1 cellular context compared by ENCODE assay signal in the genomic region with DNA sequence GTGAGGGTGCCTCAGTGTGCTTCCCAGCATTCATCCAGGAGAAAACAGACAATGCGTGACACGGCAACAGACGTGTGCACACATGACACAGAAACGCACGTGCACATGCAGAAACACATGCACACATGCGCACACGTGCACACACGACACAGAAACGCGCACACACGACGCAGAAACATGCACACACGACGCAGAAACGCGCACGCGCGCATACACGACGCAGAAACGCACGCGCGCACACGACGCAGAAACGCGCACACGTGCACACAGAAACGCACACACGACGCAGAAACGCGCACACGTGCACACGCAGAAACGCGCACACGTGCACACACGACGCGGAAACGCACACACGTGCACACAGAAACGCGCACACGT.
A peak's percentile ranks its signal among the peaks of the same experiment; 100 is the strongest.
TF ChIP-seq lines count a peak whose summit lies in the region.

No MANE protein-coding gene starts in this region.

TF ChIP-seq in HEK293, 187 proteins besides CTCF, POLR2A, EP300 and RAD21 (continued from another document):
- TF ChIP-seq, protein P1, sequence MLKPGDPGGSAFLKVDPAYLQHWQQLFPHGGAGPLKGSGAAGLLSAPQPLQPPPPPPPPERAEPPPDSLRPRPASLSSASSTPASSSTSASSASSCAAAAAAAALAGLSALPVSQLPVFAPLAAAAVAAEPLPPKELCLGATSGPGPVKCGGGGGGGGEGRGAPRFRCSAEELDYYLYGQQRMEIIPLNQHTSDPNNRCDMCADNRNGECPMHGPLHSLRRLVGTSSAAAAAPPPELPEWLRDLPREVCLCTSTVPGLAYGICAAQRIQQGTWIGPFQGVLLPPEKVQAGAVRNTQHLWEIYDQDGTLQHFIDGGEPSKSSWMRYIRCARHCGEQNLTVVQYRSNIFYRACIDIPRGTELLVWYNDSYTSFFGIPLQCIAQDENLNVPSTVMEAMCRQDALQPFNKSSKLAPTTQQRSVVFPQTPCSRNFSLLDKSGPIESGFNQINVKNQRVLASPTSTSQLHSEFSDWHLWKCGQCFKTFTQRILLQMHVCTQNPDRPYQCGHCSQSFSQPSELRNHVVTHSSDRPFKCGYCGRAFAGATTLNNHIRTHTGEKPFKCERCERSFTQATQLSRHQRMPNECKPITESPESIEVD (tag by site-specific recombination; IDR thresholded peaks at IDR 0.05): no peak
- no peak for TF ChIP-seq ZNF423 (tag by site-specific recombination; IDR thresholded peaks at IDR 0.05)
- no peak for TF ChIP-seq MZF1 (tag by site-specific recombination; IDR thresholded peaks at IDR 0.05; ENCODE audit: borderline replicate concordance)
- TF ChIP-seq SALL2 (tag by site-specific recombination; IDR thresholded peaks at IDR 0.05; ENCODE audit: borderline replicate concordance): no peak
- no peak for TF ChIP-seq ZNF596 (tag by site-specific recombination; IDR thresholded peaks at IDR 0.05)
- TF ChIP-seq, protein P2, sequence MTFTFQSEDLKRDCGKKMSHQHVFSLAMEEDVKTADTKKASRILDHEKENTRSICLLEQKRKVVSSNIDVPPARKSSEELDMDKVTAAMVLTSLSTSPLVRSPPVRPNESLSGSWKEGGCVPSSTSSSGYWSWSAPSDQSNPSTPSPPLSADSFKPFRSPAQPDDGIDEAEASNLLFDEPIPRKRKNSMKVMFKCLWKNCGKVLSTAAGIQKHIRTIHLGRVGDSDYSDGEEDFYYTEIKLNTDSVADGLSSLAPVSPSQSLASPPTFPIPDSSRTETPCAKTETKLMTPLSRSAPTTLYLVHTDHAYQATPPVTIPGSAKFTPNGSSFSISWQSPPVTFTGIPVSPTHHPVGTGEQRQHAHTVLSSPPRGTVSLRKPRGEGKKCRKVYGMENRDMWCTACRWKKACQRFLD (tag by site-specific recombination; IDR thresholded peaks at IDR 0.05): no peak
- no peak for TF ChIP-seq SETDB1 (IDR thresholded peaks at IDR 0.05; ENCODE audit: insufficient read length, low read length)
- no peak for TF ChIP-seq ZXDB (tag by site-specific recombination; IDR thresholded peaks at IDR 0.05)
- TF ChIP-seq KLF1 (tag by site-specific recombination; IDR thresholded peaks at IDR 0.05): no peak
- TF ChIP-seq ZNF394 (tag by site-specific recombination; IDR thresholded peaks at IDR 0.05; ENCODE audit: borderline replicate concordance): no peak
- TF ChIP-seq ZNF623 (tag by site-specific recombination; IDR thresholded peaks at IDR 0.05): no peak
- TF ChIP-seq, protein P3, sequence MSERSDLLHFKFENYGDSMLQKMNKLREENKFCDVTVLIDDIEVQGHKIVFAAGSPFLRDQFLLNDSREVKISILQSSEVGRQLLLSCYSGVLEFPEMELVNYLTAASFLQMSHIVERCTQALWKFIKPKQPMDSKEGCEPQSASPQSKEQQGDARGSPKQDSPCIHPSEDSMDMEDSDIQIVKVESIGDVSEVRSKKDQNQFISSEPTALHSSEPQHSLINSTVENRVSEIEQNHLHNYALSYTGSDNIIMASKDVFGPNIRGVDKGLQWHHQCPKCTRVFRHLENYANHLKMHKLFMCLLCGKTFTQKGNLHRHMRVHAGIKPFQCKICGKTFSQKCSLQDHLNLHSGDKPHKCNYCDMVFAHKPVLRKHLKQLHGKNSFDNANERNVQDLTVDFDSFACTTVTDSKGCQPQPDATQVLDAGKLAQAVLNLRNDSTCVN (tag by site-specific recombination; optimal IDR thresholded peaks at IDR 0.05): peak; percentile 31
- no peak for TF ChIP-seq ZNF48 (tag by site-specific recombination; IDR thresholded peaks at IDR 0.05)
- TF ChIP-seq, protein P4, sequence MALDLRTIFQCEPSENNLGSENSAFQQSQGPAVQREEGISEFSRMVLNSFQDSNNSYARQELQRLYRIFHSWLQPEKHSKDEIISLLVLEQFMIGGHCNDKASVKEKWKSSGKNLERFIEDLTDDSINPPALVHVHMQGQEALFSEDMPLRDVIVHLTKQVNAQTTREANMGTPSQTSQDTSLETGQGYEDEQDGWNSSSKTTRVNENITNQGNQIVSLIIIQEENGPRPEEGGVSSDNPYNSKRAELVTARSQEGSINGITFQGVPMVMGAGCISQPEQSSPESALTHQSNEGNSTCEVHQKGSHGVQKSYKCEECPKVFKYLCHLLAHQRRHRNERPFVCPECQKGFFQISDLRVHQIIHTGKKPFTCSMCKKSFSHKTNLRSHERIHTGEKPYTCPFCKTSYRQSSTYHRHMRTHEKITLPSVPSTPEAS (tag by site-specific recombination; IDR thresholded peaks at IDR 0.05): peak; percentile 87
- no peak for TF ChIP-seq ZBTB8A (tag by site-specific recombination; IDR thresholded peaks at IDR 0.05)
- TF ChIP-seq SCRT1 (tag by site-specific recombination; IDR thresholded peaks at IDR 0.05; ENCODE audit: borderline replicate concordance): no peak
- no peak for TF ChIP-seq EGR2 (tag by site-specific recombination; IDR thresholded peaks at IDR 0.05; ENCODE audit: low read depth)
- TF ChIP-seq ZNF785 (tag by site-specific recombination; IDR thresholded peaks at IDR 0.05): no peak
- TF ChIP-seq, protein P5, sequence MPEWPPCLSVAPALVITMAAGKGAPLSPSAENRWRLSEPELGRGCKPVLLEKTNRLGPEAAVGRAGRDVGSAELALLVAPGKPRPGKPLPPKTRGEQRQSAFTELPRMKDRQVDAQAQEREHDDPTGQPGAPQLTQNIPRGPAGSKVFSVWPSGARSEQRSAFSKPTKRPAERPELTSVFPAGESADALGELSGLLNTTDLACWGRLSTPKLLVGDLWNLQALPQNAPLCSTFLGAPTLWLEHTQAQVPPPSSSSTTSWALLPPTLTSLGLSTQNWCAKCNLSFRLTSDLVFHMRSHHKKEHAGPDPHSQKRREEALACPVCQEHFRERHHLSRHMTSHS (tag by site-specific recombination; IDR thresholded peaks at IDR 0.05): 0 out of 2 replicates have a peak, but pooled peaks have one; percentile 53
- TF ChIP-seq IKZF3 (tag by site-specific recombination; IDR thresholded peaks at IDR 0.05): no peak
- no peak for TF ChIP-seq ZNF776 (tag by site-specific recombination; IDR thresholded peaks at IDR 0.05; ENCODE audit: borderline replicate concordance)
- peak; percentile 71; the same call in 1 of the 2 replicates for TF ChIP-seq ZNF2 (tag by site-specific recombination; IDR thresholded peaks at IDR 0.05)
- no peak for TF ChIP-seq ZNF707 (tag by site-specific recombination; IDR thresholded peaks at IDR 0.05)
- 0 out of 2 replicates have a peak, but pooled peaks have one; percentile 68 for TF ChIP-seq GLI4 (tag by site-specific recombination; IDR thresholded peaks at IDR 0.05)
- TF ChIP-seq, protein P6, sequence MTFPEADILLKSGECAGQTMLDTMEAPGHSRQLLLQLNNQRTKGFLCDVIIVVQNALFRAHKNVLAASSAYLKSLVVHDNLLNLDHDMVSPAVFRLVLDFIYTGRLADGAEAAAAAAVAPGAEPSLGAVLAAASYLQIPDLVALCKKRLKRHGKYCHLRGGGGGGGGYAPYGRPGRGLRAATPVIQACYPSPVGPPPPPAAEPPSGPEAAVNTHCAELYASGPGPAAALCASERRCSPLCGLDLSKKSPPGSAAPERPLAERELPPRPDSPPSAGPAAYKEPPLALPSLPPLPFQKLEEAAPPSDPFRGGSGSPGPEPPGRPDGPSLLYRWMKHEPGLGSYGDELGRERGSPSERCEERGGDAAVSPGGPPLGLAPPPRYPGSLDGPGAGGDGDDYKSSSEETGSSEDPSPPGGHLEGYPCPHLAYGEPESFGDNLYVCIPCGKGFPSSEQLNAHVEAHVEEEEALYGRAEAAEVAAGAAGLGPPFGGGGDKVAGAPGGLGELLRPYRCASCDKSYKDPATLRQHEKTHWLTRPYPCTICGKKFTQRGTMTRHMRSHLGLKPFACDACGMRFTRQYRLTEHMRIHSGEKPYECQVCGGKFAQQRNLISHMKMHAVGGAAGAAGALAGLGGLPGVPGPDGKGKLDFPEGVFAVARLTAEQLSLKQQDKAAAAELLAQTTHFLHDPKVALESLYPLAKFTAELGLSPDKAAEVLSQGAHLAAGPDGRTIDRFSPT (tag by site-specific recombination; IDR thresholded peaks at IDR 0.05): no peak
- no peak for TF ChIP-seq ZFP69B (tag by site-specific recombination; IDR thresholded peaks at IDR 0.05)
- no peak for TF ChIP-seq ZNF121 (tag by site-specific recombination; IDR thresholded peaks at IDR 0.05)
